ENCODE assay signal across 1 cellular context in genomic region chr16:84022641-84023040, GRCh38.
TF ChIP-seq lines count a peak whose summit lies in the region.

No MANE protein-coding gene starts in this region.

TF ChIP-seq in HepG2, 621 proteins besides CTCF, POLR2A, EP300 and RAD21:
- TF ChIP-seq, protein P1, sequence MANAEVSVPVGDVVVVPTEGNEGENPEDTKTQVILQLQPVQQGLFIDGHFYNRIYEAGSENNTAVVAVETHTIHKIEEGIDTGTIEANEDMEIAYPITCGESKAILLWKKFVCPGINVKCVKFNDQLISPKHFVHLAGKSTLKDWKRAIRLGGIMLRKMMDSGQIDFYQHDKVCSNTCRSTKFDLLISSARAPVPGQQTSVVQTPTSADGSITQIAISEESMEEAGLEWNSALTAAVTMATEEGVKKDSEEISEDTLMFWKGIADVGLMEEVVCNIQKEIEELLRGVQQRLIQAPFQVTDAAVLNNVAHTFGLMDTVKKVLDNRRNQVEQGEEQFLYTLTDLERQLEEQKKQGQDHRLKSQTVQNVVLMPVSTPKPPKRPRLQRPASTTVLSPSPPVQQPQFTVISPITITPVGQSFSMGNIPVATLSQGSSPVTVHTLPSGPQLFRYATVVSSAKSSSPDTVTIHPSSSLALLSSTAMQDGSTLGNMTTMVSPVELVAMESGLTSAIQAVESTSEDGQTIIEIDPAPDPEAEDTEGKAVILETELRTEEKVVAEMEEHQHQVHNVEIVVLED (CRISPR knock-in tag; IDR thresholded peaks at IDR 0.05; ENCODE audit: borderline replicate concordance): peak; percentile 18; the same call in 1 of the 2 replicates
- TF ChIP-seq PATZ1 (CRISPR knock-in tag; IDR thresholded peaks at IDR 0.05) (no peak), NFE2 (CRISPR knock-in tag; IDR thresholded peaks at IDR 0.05) (no peak), ZSCAN25 (CRISPR knock-in tag; IDR thresholded peaks at IDR 0.05) (peak; percentile 86)
